8 cellular contexts compared by ENCODE assay signal in genomic region chr15:99504071-99504822, GRCh38.
DNase-seq lines count a peak whose midpoint lies in the region; ATAC-seq and TF ChIP-seq lines count a peak whose summit lies in the region.

No MANE protein-coding gene starts in this region.

- in situ Hi-C loops in mammary epithelial cell (cut with MboI; ENCODE audit: low sequenced_read_pairs in 2 of 2): no loop called here

- H3K27ac ChIP-seq in mammary epithelial cell (ENCODE audit: insufficient read depth, low read depth, low read length) (no peak overlapping the region), breast epithelium (no peak overlapping the region), stomach smooth muscle (ENCODE audit: low read length) (peak overlapping the region; percentile 41)

- no peak overlapping the region for H3K4me3 Mint-ChIP-seq in type B pancreatic cell

- no peak for TF ChIP-seq POLR2A in breast epithelium (IDR thresholded peaks at IDR 0.05)

- H4K20me1 ChIP-seq in mammary epithelial cell (ENCODE audit: insufficient read depth, low read length): no peaks in the 10 kb centered on the region

- WGBS in mammary epithelial cell (ENCODE audit: low coverage, missing lambda C conversion rate): 78% methylated on average over 9 of the region's 9 CpGs

- CTCF ChIA-PET in mammary epithelial cell (lab: Charles Lee; ENCODE audit: low non-redundant PET): no interaction called here

- H3K27me3 ChIP-seq in mammary epithelial cell (ENCODE audit: insufficient read depth, low read length): no peaks in the 10 kb centered on the region
- no peaks in the 10 kb centered on the region for H3K27me3 ChIP-seq in breast epithelium
- H3K27me3 ChIP-seq in stomach smooth muscle (ENCODE audit: control insufficient read depth in 1 of 2, insufficient read depth in 2 of 2, low read length in 2 of 2): no peaks in the 10 kb centered on the region

- dilution Hi-C loops in mammary epithelial cell (cut with HindIII; ENCODE audit: low sequenced_read_pairs): no loop called here

- H3K36me3 ChIP-seq in mammary epithelial cell (ENCODE audit: insufficient read depth, low read length) (no peaks in the 10 kb centered on the region), breast epithelium (no peaks in the 10 kb centered on the region), stomach smooth muscle (ENCODE audit: control insufficient read depth in 2 of 2, insufficient read depth in 2 of 2, low read length in 2 of 2) (no peaks in the 10 kb centered on the region)

- H3K4me2 ChIP-seq in mammary epithelial cell (ENCODE audit: insufficient read depth, low read depth, low read length): no peak overlapping the region

- peak overlapping the region; percentile 54 for H2AFZ ChIP-seq in mammary epithelial cell (ENCODE audit: low read depth, low read length)

- H3K4me1 Mint-ChIP-seq in type B pancreatic cell (ENCODE audit: unreplicated experiment): peaks cover 7% of the 10 kb centered on the region

- intact Hi-C loops in mammary epithelial cell (cut with micrococcal nuclease) (no loop called here), breast epithelium (cut with DNase I; ENCODE audit: low total_unique reads) (loop anchor here (5.0 kb wide), 1 partner anchor 393 kb away; no protein-coding TSS in a partner anchor)

- H3K27ac Mint-ChIP-seq in type B pancreatic cell: no peak overlapping the region

- peaks cover 4% of the 10 kb centered on the region for H3K9me3 Mint-ChIP-seq in type B pancreatic cell

- H3K4me1 ChIP-seq in mammary epithelial cell (ENCODE audit: insufficient read depth, low read length) (peaks cover 18% of the 10 kb centered on the region), breast epithelium (no peaks in the 10 kb centered on the region), stomach smooth muscle (ENCODE audit: control insufficient read depth, insufficient read depth, low read length) (peaks cover 39% of the 10 kb centered on the region)

- BruUV-seq in mammary epithelial cell (replicated peaks; lab: Mats Ljungman, UMichigan): no TSS peak

- no peak overlapping the region for H3K4me3 ChIP-seq in mammary epithelial cell (replicated peaks in 1 of 3; ENCODE audit: insufficient read depth in 1 of 3, low read depth in 2 of 3, low read length in 3 of 3)
- H3K4me3 ChIP-seq in breast epithelium: no peak overlapping the region
- H3K4me3 ChIP-seq in stomach smooth muscle (ENCODE audit: low read length in 2 of 2): no peak overlapping the region

- DNase-seq in mammary epithelial cell: no peak
- no peak for DNase-seq in breast epithelium (ENCODE audit: low spot score in 2 of 2)
- peak; percentile 19 for DNase-seq in RPMI8226
- DNase-seq in type B pancreatic cell (ENCODE audit: extremely low spot score, unreplicated experiment): no peak

- H3K9ac ChIP-seq in mammary epithelial cell (ENCODE audit: insufficient read depth, low read length): no peak overlapping the region
- no peak overlapping the region for H3K9ac ChIP-seq in stomach smooth muscle (ENCODE audit: low read length in 2 of 2)

- peak; percentile 8 for ATAC-seq in HG02938 (IDR thresholded peaks at IDR 0.05; ENCODE audit: unreplicated experiment)
- ATAC-seq in GM18870 (IDR thresholded peaks at IDR 0.05; ENCODE audit: unreplicated experiment): no peak
- ATAC-seq in esophagus mucosa: no peak

- H3K27me3 Mint-ChIP-seq in type B pancreatic cell: no peaks in the 10 kb centered on the region

- no peaks in the 10 kb centered on the region for H3K79me2 ChIP-seq in mammary epithelial cell (ENCODE audit: insufficient read depth, low read length)

- TF ChIP-seq CTCF in mammary epithelial cell (conservative IDR thresholded peaks at IDR 0.05 in 1 of 2, IDR thresholded peaks at IDR 0.05 in 1 of 2; ENCODE audit: extremely low read depth in 1 of 2, insufficient read depth in 1 of 2, low read depth in 1 of 2, low read length in 2 of 2) (no peak), breast epithelium (IDR thresholded peaks at IDR 0.05) (no peak), type B pancreatic cell (conservative IDR thresholded peaks at IDR 0.05) (no peak)

- H3K9me3 ChIP-seq in mammary epithelial cell (replicated peaks; ENCODE audit: insufficient read depth, low read length) (no peaks in the 10 kb centered on the region), breast epithelium (no peaks in the 10 kb centered on the region), stomach smooth muscle (ENCODE audit: control insufficient read depth in 2 of 2, low read length in 2 of 2) (no peaks in the 10 kb centered on the region)

- H3K36me3 Mint-ChIP-seq in type B pancreatic cell: no peaks in the 10 kb centered on the region
